12 cellular contexts compared by ENCODE assay signal in genomic region chr11:123406441-123407123, GRCh38. TPM values are rescaled to one million over a fixed set of nuclear protein-coding genes. Genes with fewer than 3 reads are reported as not detected.
DNase-seq lines count a peak whose midpoint lies in the region; ATAC-seq and TF ChIP-seq lines count a peak whose summit lies in the region.
"Had no signal": no experiment of that assay in that cellular context is flagged by ENCODE, and none has a peak within 500 bp of the region (broad histone marks: within the 10 kb centered on the region; RNA-seq: fewer than 3 reads in every experiment).

No MANE protein-coding gene starts in this region.

- POLR2A ChIA-PET in naive thymus-derived CD8-positive, alpha-beta T cell (lab: Charles Lee) = interaction anchor here (1.9 kb wide), 1 partner anchor 72 kb away, joined by 7 read pairs; no protein-coding TSS in a partner anchor

- H2AFZ ChIP-seq in KMS-11 (ENCODE audit: low read depth) = no peak overlapping the region
- H2AFZ ChIP-seq: hepatocyte had no signal

- no peaks in the 10 kb centered on the region for H3K79me2 ChIP-seq in KMS-11 (ENCODE audit: insufficient read depth, low read depth)
- H3K79me2 ChIP-seq: hepatocyte had no signal

- peaks cover 0 to 17% (median 3%) of the 10 kb centered on the region in 5 donors for H3K27me3 Mint-ChIP-seq in naive thymus-derived CD8-positive, alpha-beta T cell

- H4K20me1 ChIP-seq in KMS-11 (ENCODE audit: insufficient read depth) = no peaks in the 10 kb centered on the region

- H3K9me3 Mint-ChIP-seq in naive thymus-derived CD8-positive, alpha-beta T cell = no peaks in the 10 kb centered on the region

- no peak overlapping the region for H3K4me3 Mint-ChIP-seq in naive thymus-derived CD8-positive, alpha-beta T cell

- H3K4me2 ChIP-seq in KMS-11 = peak overlapping the region; percentile 60
- H3K4me2 ChIP-seq: hepatocyte had no signal

- TF ChIP-seq CTCF in GM06990 (IDR thresholded peaks at IDR 0.05; ENCODE audit: insufficient read depth, low read length, poor library complexity, severe bottlenecking) (no peak), KMS-11 (conservative IDR thresholded peaks at IDR 0.05; ENCODE audit: low read depth, low read length) (no peak)

- peaks cover 0 to 4% (median 0%) of the 10 kb centered on the region in 4 donors for H3K4me1 Mint-ChIP-seq in naive thymus-derived CD8-positive, alpha-beta T cell

- H3K4me3 ChIP-seq in GM06990 (replicated peaks; ENCODE audit: low read depth, low read length) (peak overlapping the region; percentile 38; the same call in 1 of the 2 replicates), KMS-11 (IDR thresholded peaks at IDR 0.05; ENCODE audit: insufficient read depth, low read depth, low read length) (no peak overlapping the region)
- H3K4me3 ChIP-seq: hepatocyte, SJSA1, suprapubic skin had no signal

- ATAC-seq in GM18909 (IDR thresholded peaks at IDR 0.05; ENCODE audit: poor library complexity, unreplicated experiment) (peak; percentile 62), HG02571 (IDR thresholded peaks at IDR 0.05; ENCODE audit: unreplicated experiment) (peak; percentile 68), GM19455 (IDR thresholded peaks at IDR 0.05; ENCODE audit: unreplicated experiment) (no peak)
- ATAC-seq in naive thymus-derived CD8-positive, alpha-beta T cell = no peak

- H3K27ac ChIP-seq in KMS-11 = no peak overlapping the region
- H3K27ac ChIP-seq: hepatocyte, SJSA1, suprapubic skin had no signal

- H3K9ac ChIP-seq in KMS-11 = no peak overlapping the region; the same call in 1 of the 2 replicates

- no peaks in the 10 kb centered on the region for H3K36me3 Mint-ChIP-seq in naive thymus-derived CD8-positive, alpha-beta T cell

- peaks cover 16% of the 10 kb centered on the region for H3K4me1 ChIP-seq in KMS-11 (ENCODE audit: low read depth, poor library complexity, severe bottlenecking)
- H3K4me1 ChIP-seq: SJSA1 had no signal

- H3K27ac Mint-ChIP-seq in naive thymus-derived CD8-positive, alpha-beta T cell = no peak overlapping the region

- H3K27me3 ChIP-seq in GM06990 (replicated peaks; ENCODE audit: control insufficient read depth, insufficient read depth, low read length) = no peaks in the 10 kb centered on the region
- H3K27me3 ChIP-seq in KMS-11 (ENCODE audit: insufficient read depth, low read depth) = no peaks in the 10 kb centered on the region
- H3K27me3 ChIP-seq: hepatocyte, SJSA1 had no signal

- no peak for DNase-seq in GM06990 (ENCODE audit: extremely low read depth, insufficient read length)
- DNase-seq in NCI-H1417 (lab: John Stamatoyannopoulos, UW) = no peak
- no peak for DNase-seq in NCI-H345 treated with DMSO at 0.1 percent for 48 hours (lab: John Stamatoyannopoulos, UW; ENCODE audit: unreplicated experiment)
- DNase-seq in naive thymus-derived CD8-positive, alpha-beta T cell = no peak

- H3K36me3 ChIP-seq in GM06990 (ENCODE audit: control insufficient read depth, insufficient read depth, low read length) = no peaks in the 10 kb centered on the region
- no peaks in the 10 kb centered on the region for H3K36me3 ChIP-seq in KMS-11 (ENCODE audit: insufficient read depth)
- H3K36me3 ChIP-seq: SJSA1, suprapubic skin, WERI-Rb-1 had no signal

RNA-seq across cellular contexts. Expression of gene GRAMD1B, which starts 23.5 kb away (rescaled TPM):
- 10 to 100 TPM; 10.5 to 10.7 TPM for total RNA-seq in naive thymus-derived CD8-positive, alpha-beta T cell
- polyA plus RNA-seq in naive thymus-derived CD8-positive, alpha-beta T cell = 1 to 10 TPM in 2 of 3 donors, under 1 TPM in 1; 0.76 to 1.3 (median 1.2) TPM

Comparison
In these comparisons a context has a peak if more than half of its experiments do, and no peak if none do; other contexts are left out.
1. ATAC-seq: peak in GM18909 (single experiment) and HG02571 (single experiment); none in GM19455 (single experiment) and naive thymus-derived CD8-positive, alpha-beta T cell (0 of 2).